19 cellular contexts compared by ENCODE assay signal in the genomic region with DNA sequence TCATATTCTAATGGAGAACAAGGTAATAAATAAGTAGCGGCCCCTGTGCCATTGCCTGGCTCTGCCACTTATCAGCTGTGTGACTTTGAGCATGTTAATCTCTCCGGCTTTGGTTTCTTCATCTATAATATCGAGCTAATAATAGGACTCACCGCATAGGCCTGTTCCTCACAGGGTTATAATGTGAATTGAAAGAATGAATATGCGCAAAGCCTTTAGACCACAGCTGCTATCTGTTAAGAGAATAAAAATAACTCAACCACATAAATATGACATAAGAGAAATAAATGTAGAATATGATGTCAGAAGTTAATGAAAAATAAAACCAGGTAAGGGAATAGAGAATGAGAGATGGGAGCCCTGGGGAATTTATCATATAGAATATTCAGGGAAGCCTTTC.
"Had no signal": no experiment of that assay in that cellular context is flagged by ENCODE, and none has a peak within 500 bp of the region (broad histone marks: within the 10 kb centered on the region; RNA-seq: fewer than 3 reads in every experiment).

No MANE protein-coding gene starts in this region.

- H3K36me3 ChIP-seq: gastroesophageal sphincter, heart right ventricle, lower lobe of right lung, neural progenitor cell, tibial nerve had no signal

- H3K9ac ChIP-seq: neural progenitor cell had no signal

- H2AFZ ChIP-seq: neural progenitor cell had no signal

- H3K27me3 ChIP-seq: gastroesophageal sphincter, heart right ventricle, neural progenitor cell, tibial nerve had no signal

- H3K4me1 ChIP-seq: gastroesophageal sphincter, lower lobe of right lung, neural progenitor cell had no signal

- H3K4me2 ChIP-seq: neural progenitor cell had no signal

- DNase-seq: activated CD8-positive, alpha-beta memory T cell treated with anti-CD3 and anti-CD28 coated beads for 24 hours; activated CD8-positive, alpha-beta memory T cell treated with anti-CD3 and anti-CD28 coated beads, Interleukin-2, amount 50 U/mL, for 4 hours; activated naive CD4-positive, alpha-beta T cell treated with Interleukin-2 at 50 U/mL for 16 hours; activated naive CD8-positive, alpha-beta T cell treated with anti-CD3 and anti-CD28 coated beads for 36 hours; activated T-cell treated with anti-CD3 and anti-CD28 coated beads, Interleukin-2, amount 50 U/mL, for 24 hours; amniotic stem cell; heart right ventricle; left colon; lower lobe of right lung; naive thymus-derived CD8-positive, alpha-beta T cell; stimulated activated CD4-positive, alpha-beta T cell treated with anti-CD3 and anti-CD28 coated beads, Interleukin-1b, Interleukin-23, amount 100 ng/mL, for 48 hours; stimulated activated naive CD8-positive, alpha-beta T cell treated with anti-CD3 and anti-CD28 coated beads, Interleukin-15, amount 100 ng/mL, for 72 hours; T1000 had no signal

- H3K27ac ChIP-seq: epithelial cell of prostate, gastroesophageal sphincter, lower lobe of right lung, neural progenitor cell, tibial nerve had no signal

- ATAC-seq: gastroesophageal sphincter; left colon; naive thymus-derived CD8-positive, alpha-beta T cell; WTC11 had no signal

- H3K9me3 ChIP-seq: gastroesophageal sphincter, heart right ventricle, lower lobe of right lung, tibial nerve had no signal

- H3K4me3 ChIP-seq: gastroesophageal sphincter, heart right ventricle, lower lobe of right lung, neural progenitor cell, skin epidermis, tibial nerve had no signal
